ENCODE assay signal across 34 cellular contexts in the genomic region with DNA sequence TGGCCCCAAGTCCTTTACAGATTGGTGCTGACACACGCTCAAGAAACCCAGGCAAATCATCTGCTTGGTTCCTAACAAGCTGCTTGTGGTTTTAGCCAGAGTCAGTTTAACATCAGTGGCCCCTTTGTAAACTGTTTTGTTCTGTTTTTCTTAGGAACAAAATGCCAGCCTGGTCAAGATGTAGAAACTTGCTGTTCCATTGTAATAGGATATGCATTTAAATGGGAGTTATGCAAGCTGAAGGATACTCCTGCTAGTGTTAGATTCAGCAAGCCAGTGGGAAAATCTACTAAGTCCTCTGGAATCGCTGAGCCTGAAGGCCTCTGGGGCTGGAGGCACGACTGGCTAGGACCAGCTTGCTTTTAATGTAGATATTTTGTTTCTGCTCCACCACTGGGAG.
DNase-seq lines count a peak whose midpoint lies in the region; ATAC-seq, FAIRE-seq and TF ChIP-seq lines count a peak whose summit lies in the region.
"Had no signal": no experiment of that assay in that cellular context is flagged by ENCODE, and none has a peak within 500 bp of the region (broad histone marks: within the 10 kb centered on the region; RNA-seq: fewer than 3 reads in every experiment).

No MANE protein-coding gene starts in this region.

- H3K9me2 ChIP-seq in GM23338 (ENCODE audit: insufficient read depth): no peaks in the 10 kb centered on the region

- no peak for TF ChIP-seq EP300 in stomach (IDR thresholded peaks at IDR 0.05)

- H3K4me3 ChIP-seq in GM23338 (no peak overlapping the region), iPS DF 6.9 (ENCODE audit: low read length) (no peak overlapping the region), parathyroid adenoma (ENCODE audit: low read depth, low read length) (no peak overlapping the region), stomach (no peak overlapping the region)
- H3K4me3 ChIP-seq: colonic mucosa, GM23248, hepatocyte, ovary, thoracic aorta, uterus had no signal

- intact Hi-C loops in stomach (cut with DNase I; ENCODE audit: low total_unique reads): no loop called here

- H3K79me2 ChIP-seq in GM23338 (replicated peaks; ENCODE audit: insufficient read depth) (no peaks in the 10 kb centered on the region), parathyroid adenoma (no peaks in the 10 kb centered on the region)
- H3K79me2 ChIP-seq: hepatocyte had no signal

- no peak for FAIRE-seq in GM12891 (lab: Jason Lieb, UNC)
- FAIRE-seq: A204.1, bronchial epithelial cell, frontal cortex had no signal

- H3K27ac ChIP-seq in GM23338 (ENCODE audit: low read depth): no peak overlapping the region
- no peak overlapping the region for H3K27ac ChIP-seq in iPS DF 6.9 (ENCODE audit: low read length)
- H3K27ac ChIP-seq in parathyroid adenoma: peak overlapping the region; percentile 66
- no peak overlapping the region for H3K27ac ChIP-seq in stomach
- H3K27ac ChIP-seq: colonic mucosa, GM23248, hepatocyte, ovary, thoracic aorta, uterus had no signal

- peak; percentile 99 for ATAC-seq in GM23338
- ATAC-seq: activated T-cell treated with anti-CD3 and anti-CD28 coated beads, Interleukin-2, amount 50 U/mL, for 4 hours; effector memory CD8-positive, alpha-beta T cell; natural killer cell; right cardiac atrium; stimulated activated naive B cell treated with anti-CD40 and anti-IgM and Interleukin-4, amounts not matched to agents 10 μg/mL and 1 μg/mL and 100 μg/mL, for 72 hours had no signal

- no peaks in the 10 kb centered on the region for H3K9me3 Mint-ChIP-seq in GM23338
- H3K9me3 Mint-ChIP-seq: activated T-cell treated with anti-CD3 and anti-CD28 coated beads, Interleukin-2, amount 50 U/mL, for 4 hours; CD4-positive, alpha-beta memory T cell; effector memory CD8-positive, alpha-beta T cell; natural killer cell had no signal

- H3K4me2 ChIP-seq in GM23338: peak overlapping the region; percentile 47
- H3K4me2 ChIP-seq in parathyroid adenoma (ENCODE audit: low read length): no peak overlapping the region
- H3K4me2 ChIP-seq: hepatocyte had no signal

- DNase-seq in GM23338 (ENCODE audit: low spot score) (peak; percentile 68), amniotic epithelial cell (ENCODE audit: low read depth) (peak; percentile 1), iPS DF 6.9 (ENCODE audit: low read depth, low spot score) (peak; percentile 11), stomach (no peak), GM12891 (ENCODE audit: insufficient read length, low spot score) (no peak), Kasumi-1 (lab: John Stamatoyannopoulos, UW) (no peak)
- no peak for DNase-seq in activated CD8-positive, alpha-beta memory T cell treated with anti-CD3 and anti-CD28 coated beads for 24 hours
- DNase-seq: activated CD4-positive, alpha-beta T cell treated with anti-CD3 and anti-CD28 coated beads for 4 hours; activated gamma-delta T cell treated with Interleukin-2 at 50 U/mL for 16 hours; activated T-cell treated with anti-CD3 and anti-CD28 coated beads, Interleukin-2, amount 50 U/mL, for 4 hours; CD4-positive, alpha-beta memory T cell; colonic mucosa; effector memory CD8-positive, alpha-beta T cell; EL; erythroblast; GM23248; islet precursor cell; natural killer cell; NCI-H1092; NCI-H187; NCI-H524; NK-92 treated with Interleukin-12 subunit alpha and Interleukin-12 subunit beta, amount 100 ng/mL, for 24 hours; ovary; right cardiac atrium; SHP77; stimulated activated naive B cell treated with anti-CD40 and anti-IgM and Interleukin-4, amounts not matched to agents 10 μg/mL and 1 μg/mL and 100 μg/mL, for 72 hours; uterus had no signal

- H3K36me3 ChIP-seq in GM23338 (ENCODE audit: insufficient read depth) (no peaks in the 10 kb centered on the region), iPS DF 6.9 (ENCODE audit: control insufficient read depth, insufficient read depth, low read length) (no peaks in the 10 kb centered on the region), parathyroid adenoma (ENCODE audit: control insufficient read depth, insufficient read depth, low read length) (no peaks in the 10 kb centered on the region), stomach (no peaks in the 10 kb centered on the region)
- H3K36me3 ChIP-seq: colonic mucosa, ovary, thoracic aorta, uterus had no signal

- peaks cover 5% of the 10 kb centered on the region for H3K27me3 Mint-ChIP-seq in GM23338 (ENCODE audit: insufficient read depth, low read depth, poor library complexity)

- H3K4me3 Mint-ChIP-seq in GM23338: no peak overlapping the region
- H3K4me3 Mint-ChIP-seq: activated T-cell treated with anti-CD3 and anti-CD28 coated beads, Interleukin-2, amount 50 U/mL, for 4 hours; CD4-positive, alpha-beta memory T cell; effector memory CD8-positive, alpha-beta T cell; IgD-negative memory B cell; natural killer cell; stimulated activated naive B cell treated with anti-CD40 and anti-IgM and Interleukin-4, amounts not matched to agents 10 μg/mL and 1 μg/mL and 100 μg/mL, for 72 hours had no signal

- H3K27ac Mint-ChIP-seq in GM23338: no peak overlapping the region
- H3K27ac Mint-ChIP-seq: CD4-positive, alpha-beta memory T cell; effector memory CD8-positive, alpha-beta T cell; IgD-negative memory B cell; natural killer cell; stimulated activated naive B cell treated with anti-CD40 and anti-IgM and Interleukin-4, amounts not matched to agents 10 μg/mL and 1 μg/mL and 100 μg/mL, for 72 hours had no signal

- H3K4me1 ChIP-seq in GM23338 (ENCODE audit: insufficient read depth): peaks cover 16% of the 10 kb centered on the region
- H3K4me1 ChIP-seq in iPS DF 6.9 (ENCODE audit: control insufficient read depth, insufficient read depth, low read length): no peaks in the 10 kb centered on the region
- H3K4me1 ChIP-seq in parathyroid adenoma: peaks cover 2% of the 10 kb centered on the region
- H3K4me1 ChIP-seq in stomach: no peaks in the 10 kb centered on the region
- H3K4me1 ChIP-seq: colonic mucosa, uterus had no signal

- H3F3A ChIP-seq in GM23338 (replicated peaks; ENCODE audit: low read depth): no peaks in the 10 kb centered on the region

- H3K9ac ChIP-seq in parathyroid adenoma: no peak overlapping the region
- H3K9ac ChIP-seq: GM23248 had no signal

- TF ChIP-seq POLR2A in stomach (IDR thresholded peaks at IDR 0.05) (no peak), GM12891 (IDR thresholded peaks at IDR 0.05; ENCODE audit: low read depth, low read length) (no peak)

- H3K27me3 ChIP-seq in GM23338 (ENCODE audit: insufficient read depth): peaks cover 25% of the 10 kb centered on the region
- peaks cover 14% of the 10 kb centered on the region; the same call in 1 of the 2 replicates for H3K27me3 ChIP-seq in iPS DF 6.9 (ENCODE audit: control insufficient read depth, insufficient read depth, low read length)
- H3K27me3 ChIP-seq in parathyroid adenoma (ENCODE audit: control insufficient read depth, insufficient read depth, low read length): no peaks in the 10 kb centered on the region
- no peaks in the 10 kb centered on the region for H3K27me3 ChIP-seq in stomach
- H3K27me3 ChIP-seq: colonic mucosa, hepatocyte, ovary, uterus had no signal

- no peak overlapping the region for H2AFZ ChIP-seq in GM23338
- H2AFZ ChIP-seq in parathyroid adenoma: peak overlapping the region; percentile 69
- H2AFZ ChIP-seq: GM23248, hepatocyte had no signal

- WGBS in iPS DF 6.9 (ENCODE audit: insufficient coverage, insufficient read length): no CpG with 5 or more reads among the region's 3 CpGs
- WGBS in stomach, 5 donors: 87 to 89% (median 88%) methylated on average over 3 of the region's 3 CpGs

- TF ChIP-seq CTCF in GM23338 (conservative IDR thresholded peaks at IDR 0.05; ENCODE audit: low read depth in 2 of 2): no peak
- TF ChIP-seq CTCF in parathyroid adenoma (IDR thresholded peaks at IDR 0.05): no peak
- TF ChIP-seq CTCF in stomach (IDR thresholded peaks at IDR 0.05): no peak

- no peaks in the 10 kb centered on the region for H3K36me3 Mint-ChIP-seq in GM23338 (ENCODE audit: low read depth)
- H3K36me3 Mint-ChIP-seq: CD4-positive, alpha-beta memory T cell; IgD-negative memory B cell; natural killer cell; stimulated activated naive B cell treated with anti-CD40 and anti-IgM and Interleukin-4, amounts not matched to agents 10 μg/mL and 1 μg/mL and 100 μg/mL, for 72 hours had no signal

- peaks cover 16% of the 10 kb centered on the region; the same call in 2 of the 3 replicates for H3K4me1 Mint-ChIP-seq in GM23338
- H3K4me1 Mint-ChIP-seq: CD4-positive, alpha-beta memory T cell; natural killer cell; stimulated activated naive B cell treated with anti-CD40 and anti-IgM and Interleukin-4, amounts not matched to agents 10 μg/mL and 1 μg/mL and 100 μg/mL, for 72 hours had no signal

- no peaks in the 10 kb centered on the region for H4K20me1 ChIP-seq in GM23338 (replicated peaks; ENCODE audit: insufficient read depth)

- H3K9me3 ChIP-seq in iPS DF 6.9 (ENCODE audit: control insufficient read depth, insufficient read depth, low read length) (no peaks in the 10 kb centered on the region), parathyroid adenoma (ENCODE audit: control insufficient read depth, low read length) (no peaks in the 10 kb centered on the region), stomach (no peaks in the 10 kb centered on the region)
- H3K9me3 ChIP-seq: colonic mucosa, ovary, thoracic aorta, uterus had no signal

TF ChIP-seq in GM23338, 12 proteins besides CTCF, POLR2A, EP300 and RAD21 (continues in another document):
- TF ChIP-seq NANOG (IDR thresholded peaks at IDR 0.05; ENCODE audit: borderline replicate concordance): no peak
- TF ChIP-seq STAT1 (IDR thresholded peaks at IDR 0.05; ENCODE audit: unreplicated experiment): no peak

TF ChIP-seq in GM12891, 5 proteins besides CTCF, POLR2A, EP300 and RAD21:
- TF ChIP-seq POLR2AphosphoS5 (IDR thresholded peaks at IDR 0.05; ENCODE audit: low read depth, low read length): no peak
- TF ChIP-seq SPI1 (IDR thresholded peaks at IDR 0.05; ENCODE audit: low read depth, low read length): no peak
- TF ChIP-seq PAX5 (IDR thresholded peaks at IDR 0.05; ENCODE audit: insufficient read depth, low read length, severe bottlenecking): no peak
- TF ChIP-seq POU2F2 (IDR thresholded peaks at IDR 0.05; ENCODE audit: low read depth, low read length): no peak
- TF ChIP-seq TAF1 (IDR thresholded peaks at IDR 0.05; ENCODE audit: low read depth, low read length): no peak

Comparison
In these comparisons a context has a peak if more than half of its experiments do, and no peak if none do; other contexts are left out.
1. DNase-seq: peak in GM23338 (single experiment), amniotic epithelial cell (single experiment) and iPS DF 6.9 (single experiment); none in activated CD8-positive, alpha-beta memory T cell treated with anti-CD3 and anti-CD28 coated beads for 24 hours (single experiment), stomach (single experiment), GM12891 (single experiment) and Kasumi-1 (0 of 2).